ENCODE assay signal across 17 cellular contexts in genomic region chr3:23518441-23518840, GRCh38.
"Had no signal": no experiment of that assay in that cellular context is flagged by ENCODE, and none has a peak within 500 bp of the region (broad histone marks: within the 10 kb centered on the region; RNA-seq: fewer than 3 reads in every experiment).

No MANE protein-coding gene starts in this region.

- DNase-seq: activated CD4-positive, alpha-beta T cell treated with anti-CD3 and anti-CD28 coated beads, Interleukin-2, amount 50 U/mL, for 1 hour; activated CD4-positive, CD25-positive, alpha-beta regulatory T cell treated with anti-CD3 and anti-CD28 coated beads, Interleukin-2, amount 50 U/mL, for 72 hours; activated CD8-positive, alpha-beta memory T cell treated with anti-CD3 and anti-CD28 coated beads, Interleukin-2, amount 50 U/mL, for 4 hours; activated naive CD4-positive, alpha-beta T cell treated with anti-CD3 and anti-CD28 coated beads for 36 hours; activated T-cell treated with anti-CD3 and anti-CD28 coated beads, Interleukin-2, amount 50 U/mL, for 4 hours; caudate nucleus; erythroblast; heart right ventricle; left cardiac atrium; nucleus accumbens; stimulated activated CD8-positive, alpha-beta memory T cell treated with anti-CD3 and anti-CD28 coated beads, Interleukin-4, amount 100 ng/mL, for 48 hours; stimulated activated naive CD4-positive, alpha-beta T cell treated with Interleukin-2 at 50 U/mL for 16 hours; thyroid gland had no signal

- H3K27me3 ChIP-seq: gastroesophageal sphincter, heart right ventricle, thyroid gland had no signal

- H3K27ac ChIP-seq: coronary artery, gastroesophageal sphincter, heart right ventricle had no signal

- ATAC-seq: activated T-cell treated with anti-CD3 and anti-CD28 coated beads, Interleukin-2, amount 50 U/mL, for 4 hours; gastroesophageal sphincter; left cardiac atrium; natural killer cell treated with Interleukin-12 subunit alpha and Interleukin-12 subunit beta and Interleukin-15 and Interleukin-18, amount 100 ng/mL, for 72 hours had no signal

- H3K36me3 ChIP-seq: gastroesophageal sphincter, heart right ventricle, thyroid gland had no signal

- H3K9me3 ChIP-seq: gastroesophageal sphincter, thyroid gland had no signal

- H3K4me3 ChIP-seq: coronary artery, gastroesophageal sphincter, heart right ventricle, thyroid gland had no signal

- FAIRE-seq: endometrium had no signal
